8 cellular contexts compared by ENCODE assay signal in genomic region chr4:184647391-184648101, GRCh38. TPM values are rescaled to one million over a fixed set of nuclear protein-coding genes. Genes with fewer than 3 reads are reported as not detected.
A peak's percentile ranks its signal among the peaks of the same experiment; 100 is the strongest.
DNase-seq lines count a peak whose midpoint lies in the region; ATAC-seq and TF ChIP-seq lines count a peak whose summit lies in the region.

No MANE protein-coding gene starts in this region.

- no peak for ATAC-seq in activated T-cell treated with anti-CD3 and anti-CD28 coated beads, Interleukin-2, amount 50 U/mL, for 72 hours (replicated peaks in 1 of 2)

- peak overlapping the region; percentile 98 for H3K27ac Mint-ChIP-seq in activated T-cell treated with anti-CD3 and anti-CD28 coated beads, Interleukin-2, amount 50 U/mL, for 72 hours
- H3K27ac Mint-ChIP-seq in type B pancreatic cell = peak overlapping the region; percentile 92

- H3K27me3 Mint-ChIP-seq in activated T-cell treated with anti-CD3 and anti-CD28 coated beads, Interleukin-2, amount 50 U/mL, for 72 hours (ENCODE audit: low read depth) = no peaks in the 10 kb centered on the region
- no peaks in the 10 kb centered on the region for H3K27me3 Mint-ChIP-seq in type B pancreatic cell

- peaks cover 73% of the 10 kb centered on the region for H3K4me1 Mint-ChIP-seq in activated T-cell treated with anti-CD3 and anti-CD28 coated beads, Interleukin-2, amount 50 U/mL, for 72 hours (ENCODE audit: low read depth)
- H3K4me1 Mint-ChIP-seq in type B pancreatic cell (ENCODE audit: unreplicated experiment) = peaks cover 51% of the 10 kb centered on the region

- H3K36me3 Mint-ChIP-seq in activated T-cell treated with anti-CD3 and anti-CD28 coated beads, Interleukin-2, amount 50 U/mL, for 72 hours (ENCODE audit: insufficient read depth in 2 of 2) = peaks cover 16 to 21% of the 10 kb centered on the region in 2 donors
- H3K36me3 Mint-ChIP-seq in type B pancreatic cell = peaks cover 14% of the 10 kb centered on the region

- H3K9me3 Mint-ChIP-seq in activated T-cell treated with anti-CD3 and anti-CD28 coated beads, Interleukin-2, amount 50 U/mL, for 72 hours = no peaks in the 10 kb centered on the region
- H3K9me3 Mint-ChIP-seq in type B pancreatic cell = no peaks in the 10 kb centered on the region

- DNase-seq in activated T-cell treated with anti-CD3 and anti-CD28 coated beads, Interleukin-2, amount 50 U/mL, for 72 hours = no peak
- DNase-seq in activated T-cell treated with anti-CD3 and anti-CD28 coated beads for 4 hours (no peak), amniotic epithelial cell (ENCODE audit: low read depth) (peak; percentile 56), kidney tubule cell (ENCODE audit: low spot score) (peak; percentile 24), type B pancreatic cell (ENCODE audit: extremely low spot score, unreplicated experiment) (no peak), NCI-H2227 treated with DMSO at 0.1 percent for 48 hours (lab: John Stamatoyannopoulos, UW) (no peak), mesenteric fat pad (ENCODE audit: low spot score) (no peak), DMS79 (lab: John Stamatoyannopoulos, UW) (no peak)

- H3K4me3 Mint-ChIP-seq in activated T-cell treated with anti-CD3 and anti-CD28 coated beads, Interleukin-2, amount 50 U/mL, for 72 hours = peak overlapping the region; percentile 99 to 100
- H3K4me3 Mint-ChIP-seq in type B pancreatic cell = peak overlapping the region; percentile 94

- no peak for TF ChIP-seq CTCF in type B pancreatic cell (conservative IDR thresholded peaks at IDR 0.05)

RNA-seq across cellular contexts. Expression of gene CASP3, which starts 1.7 kb away (rescaled TPM):
- 10 to 100 TPM; 48.9 to 50.6 TPM for total RNA-seq in activated T-cell treated with anti-CD3 and anti-CD28 coated beads, Interleukin-2, amount 50 U/mL, for 72 hours
- total RNA-seq in type B pancreatic cell (ENCODE audit: low replicate concordance) = 38.9 and 40.8 TPM in 2 replicates
- 19.7 TPM for total RNA-seq in mesenteric fat pad

RNA-seq across cellular contexts. Expression of gene PRIMPOL, which starts 2.0 kb away (rescaled TPM):
- 10 to 100 TPM; 24.1 to 34.2 TPM for total RNA-seq in activated T-cell treated with anti-CD3 and anti-CD28 coated beads, Interleukin-2, amount 50 U/mL, for 72 hours
- total RNA-seq in type B pancreatic cell (ENCODE audit: low replicate concordance) = 10.7 and 24.6 TPM in 2 replicates
- 9.8 TPM for total RNA-seq in mesenteric fat pad

Comparison
In these comparisons a context has a peak if more than half of its experiments do, and no peak if none do; other contexts are left out.
1. DNase-seq: peak in amniotic epithelial cell (single experiment) and kidney tubule cell (single experiment); none in activated T-cell treated with anti-CD3 and anti-CD28 coated beads, Interleukin-2, amount 50 U/mL, for 72 hours (0 of 2), activated T-cell treated with anti-CD3 and anti-CD28 coated beads for 4 hours (single experiment), type B pancreatic cell (single experiment), NCI-H2227 treated with DMSO at 0.1 percent for 48 hours (single experiment), mesenteric fat pad (single experiment) and DMS79 (single experiment).